7 cellular contexts compared by ENCODE assay signal in genomic region chr10:102815790-102816549, GRCh38. TPM values are rescaled to one million over a fixed set of nuclear protein-coding genes. Genes with fewer than 3 reads are reported as not detected.
DNase-seq lines count a peak whose midpoint lies in the region; ATAC-seq and TF ChIP-seq lines count a peak whose summit lies in the region.

No MANE protein-coding gene starts in this region.

- H3K36me3 ChIP-seq in mucosa of descending colon (ENCODE audit: low read depth) (no peaks in the 10 kb centered on the region), upper lobe of left lung (peaks cover 9 to 41% (median 31%) of the 10 kb centered on the region in 4 donors)

- peak; percentile 61 to 81 for DNase-seq in NOMO-1 (lab: John Stamatoyannopoulos, UW; ENCODE audit: unreplicated experiment in 2 of 2)
- peak in 3 of 10 donors; percentile 19 to 36 (median 26) for DNase-seq in dorsolateral prefrontal cortex
- DNase-seq in mucosa of descending colon, result peak in 1 of 3 donors; percentile 42
- DNase-seq in upper lobe of left lung, result peak in 1 of 2 donors; percentile 80
- no peak for DNase-seq in activated CD4-positive, alpha-beta T cell treated with anti-CD3 and anti-CD28 coated beads for 48 hours
- DNase-seq in kidney glomerular epithelial cell (lab: John Stamatoyannopoulos, UW), result no peak

- H3K27me3 ChIP-seq in dorsolateral prefrontal cortex (no peaks in the 10 kb centered on the region), upper lobe of left lung (no peaks in the 10 kb centered on the region)

- H3K27ac ChIP-seq in dorsolateral prefrontal cortex, result peak overlapping the region in 58 of 59 donors; percentile 41 to 93 (median 85)
- peak overlapping the region; percentile 88 to 93 (median 92) for H3K27ac ChIP-seq in upper lobe of left lung

- WGBS in upper lobe of left lung, 2 donors, result 26 to 28% methylated on average over 12 of the region's 12 CpGs

- intact Hi-C loops in dorsolateral prefrontal cortex (cut with DNase I), result no loop called here
- intact Hi-C loops in mucosa of descending colon (cut with DNase I, micrococcal nuclease), result loop anchor here in 1 of 2 donors (10.0 kb wide), 1 partner anchor 71 kb away; the partner anchor contains the start of gene WBP1L

- TF ChIP-seq EP300 in upper lobe of left lung (IDR thresholded peaks at IDR 0.05), result peak; percentile 41 to 80 (median 56)

- H3K4me1 ChIP-seq in mucosa of descending colon (ENCODE audit: low read depth) (peaks cover 10% of the 10 kb centered on the region), upper lobe of left lung (peaks cover 31 to 68% (median 46%) of the 10 kb centered on the region in 4 donors)

- peak in 3 of 4 donors; percentile 7 to 71 (median 17) for TF ChIP-seq POLR2A in upper lobe of left lung (IDR thresholded peaks at IDR 0.05)

- H3K9me3 ChIP-seq in mucosa of descending colon (no peaks in the 10 kb centered on the region), upper lobe of left lung (no peaks in the 10 kb centered on the region)

- TF ChIP-seq CTCF in dorsolateral prefrontal cortex (IDR thresholded peaks at IDR 0.05 in 54 of 56, conservative IDR thresholded peaks at IDR 0.05 in 2 of 56; ENCODE audit: low read depth in 1 of 56, partially characterized antibody in 56 of 56), result no peak
- no peak for TF ChIP-seq CTCF in mucosa of descending colon (IDR thresholded peaks at IDR 0.05)
- TF ChIP-seq CTCF in upper lobe of left lung (IDR thresholded peaks at IDR 0.05), result no peak

- H3K4me3 ChIP-seq in dorsolateral prefrontal cortex (peak overlapping the region in 2 of 59 donors; percentile 1 to 5), mucosa of descending colon (no peak overlapping the region), upper lobe of left lung (no peak overlapping the region)

- ATAC-seq in mucosa of descending colon, result peak; percentile 39
- peak; percentile 81 to 83 for ATAC-seq in upper lobe of left lung (ENCODE audit: low FRiP score in 2 of 2)
- ATAC-seq in GM21526 (IDR thresholded peaks at IDR 0.05; ENCODE audit: low FRiP score, unreplicated experiment), result no peak

RNA-seq across cellular contexts. Expression of gene CYP17A1, which starts 21.2 kb away (rescaled TPM):
- total RNA-seq in dorsolateral prefrontal cortex, result 1 to 10 TPM in 2 of 120 experiments, not detected in 118; 3.8 to 4.8 TPM
- under 1 TPM in 1 of 3 donors, not detected in 2; 0.96 TPM for total RNA-seq in mucosa of descending colon
- total RNA-seq in upper lobe of left lung, result 1 to 10 TPM in 5 of 6 donors, not detected in 1; 1.2 to 6.3 (median 2.1) TPM

RNA-seq across cellular contexts. Expression of gene BORCS7, which starts 38.1 kb away (rescaled TPM):
- total RNA-seq in dorsolateral prefrontal cortex (10 to 100 TPM; 13.2 to 36.5 (median 22.8) TPM), mucosa of descending colon (10 to 100 TPM; 17.1 to 18.6 (median 18.4) TPM), upper lobe of left lung (10 to 100 TPM; 10.5 to 43.4 (median 23.0) TPM)

RNA-seq across cellular contexts. Expression of gene AS3MT, which starts 53.3 kb away (rescaled TPM):
- 1 to 10 TPM in 107 of 120 experiments, under 1 TPM in 7, not detected in 6; 0.32 to 9.6 (median 4.0) TPM for total RNA-seq in dorsolateral prefrontal cortex
- 1 to 10 TPM in 1 of 3 donors, under 1 TPM in 1, not detected in 1; 0.27 to 1.6 TPM for total RNA-seq in mucosa of descending colon
- total RNA-seq in upper lobe of left lung, result 1 to 10 TPM; 1.7 to 4.9 (median 2.3) TPM

Comparison
In these comparisons a context has a peak if more than half of its experiments do, and no peak if none do; other contexts are left out.
1. DNase-seq: peak in NOMO-1 (2 of 2); none in activated CD4-positive, alpha-beta T cell treated with anti-CD3 and anti-CD28 coated beads for 48 hours (single experiment) and kidney glomerular epithelial cell (single experiment).